Comparison of ENCODE assay signal across 1 cellular context in genomic region chr19:5799247-5800241, GRCh38.
TF ChIP-seq lines count a peak whose summit lies in the region.

No MANE protein-coding gene starts in this region.

TF ChIP-seq in K562, 482 proteins besides CTCF, POLR2A, EP300 and RAD21 (continued from another document and continues in another):
- TF ChIP-seq E2F8 (IDR thresholded peaks at IDR 0.05; ENCODE audit: low read depth, partially characterized antibody) (no peak), ZNF655 (CRISPR knock-in tag; IDR thresholded peaks at IDR 0.05) (no peak), ZNF395 (CRISPR knock-in tag; IDR thresholded peaks at IDR 0.05) (peak; percentile 97), GTF3C2 (IDR thresholded peaks at IDR 0.05; ENCODE audit: borderline replicate concordance, extremely low read depth, insufficient read length) (no peak), SRSF7 (optimal IDR thresholded peaks at IDR 0.05; ENCODE audit: low read depth, low read length) (no peak), THRB (CRISPR knock-in tag; conservative IDR thresholded peaks at IDR 0.05) (0 out of 2 replicates have a peak, but pooled peaks have one; percentile 63), POLR3A (IDR thresholded peaks at IDR 0.05; ENCODE audit: borderline replicate concordance, extremely low read depth, insufficient read depth, insufficient read length) (no peak), ZC3H4 (CRISPR knock-in tag; IDR thresholded peaks at IDR 0.05; ENCODE audit: borderline replicate concordance) (no peak), HNRNPK (IDR thresholded peaks at IDR 0.05; ENCODE audit: low read depth, low read length, poor library complexity, severe bottlenecking) (no peak), NR2C1 (IDR thresholded peaks at IDR 0.05) (peak; percentile 33; the same call in 1 of the 2 replicates), NR2C1 (tag; IDR thresholded peaks at IDR 0.05) (peak; percentile 59; the same call in 1 of the 2 replicates), RBM34 (IDR thresholded peaks at IDR 0.05; ENCODE audit: borderline replicate concordance, insufficient read depth, low read length) (no peak), MCM2 (IDR thresholded peaks at IDR 0.05; ENCODE audit: low read depth) (no peak), MNT (conservative IDR thresholded peaks at IDR 0.05) (peak in 1 of 2 experiments; percentile 79; a peak in 2 of 4 replicates), EZH2 (IDR thresholded peaks at IDR 0.05; ENCODE audit: borderline replicate concordance, low read depth, low read length) (no peak), MAFG (tag; conservative IDR thresholded peaks at IDR 0.05) (no peak), CHD4 (IDR thresholded peaks at IDR 0.05; ENCODE audit: insufficient read depth, insufficient replicate concordance, low read depth, low read length, poor library complexity, severe bottlenecking) (no peak), ZNF511 (CRISPR knock-in tag; IDR thresholded peaks at IDR 0.05) (peak; percentile 78), CREB3 (tag; conservative IDR thresholded peaks at IDR 0.05; ENCODE audit: low read depth) (0 out of 2 replicates have a peak, but pooled peaks have one; percentile 68), NKRF (IDR thresholded peaks at IDR 0.05; ENCODE audit: borderline replicate concordance) (peak; percentile 50; the same call in 1 of the 2 replicates), LCOR (CRISPR knock-in tag; IDR thresholded peaks at IDR 0.05) (peak; percentile 87), HIVEP1 (CRISPR knock-in tag; IDR thresholded peaks at IDR 0.05) (peak; percentile 61; the same call in 1 of the 2 replicates), ARID3A (IDR thresholded peaks at IDR 0.05; ENCODE audit: borderline replicate concordance, low read depth, low read length) (no peak), ZSCAN32 (CRISPR knock-in tag; IDR thresholded peaks at IDR 0.05) (no peak), REST (CRISPR knock-in tag; IDR thresholded peaks at IDR 0.05; ENCODE audit: low read depth) (no peak), EP400 (IDR thresholded peaks at IDR 0.05) (peak; percentile 43; the same call in 1 of the 2 replicates), SMAD2 (IDR thresholded peaks at IDR 0.05; ENCODE audit: low read depth, low read length) (no peak), RNF2 (IDR thresholded peaks at IDR 0.05) (peak; percentile 92), CREB1 (IDR thresholded peaks at IDR 0.05) (peak; percentile 67; the same call in 1 of the 2 replicates), CREB1 (CRISPR knock-in tag; IDR thresholded peaks at IDR 0.05) (no peak; the same call in 1 of the 2 replicates), ZNF778 (CRISPR knock-in tag; IDR thresholded peaks at IDR 0.05) (no peak), CAMTA2 (CRISPR knock-in tag; conservative IDR thresholded peaks at IDR 0.05) (no peak), SRF (CRISPR knock-in tag; IDR thresholded peaks at IDR 0.05) (0 out of 4 replicates have a peak, but pooled peaks of 1 of the 2 experiments have one; percentile 25), TCF7L2 (IDR thresholded peaks at IDR 0.05; ENCODE audit: low read depth, low read length) (no peak), POLR2AphosphoS2 (IDR thresholded peaks at IDR 0.05; ENCODE audit: low read length) (no peak), ZNF41 (CRISPR knock-in tag; conservative IDR thresholded peaks at IDR 0.05) (peak; percentile 58; the same call in 1 of the 2 replicates), NFIX (CRISPR knock-in tag; IDR thresholded peaks at IDR 0.05; ENCODE audit: low read depth) (no peak), ZNF174 (CRISPR knock-in tag; IDR thresholded peaks at IDR 0.05) (no peak)
